ENCODE assay signal across 6 cellular contexts in genomic region chr6:32973934-32974333, GRCh38. TPM values are rescaled to one million over a fixed set of nuclear protein-coding genes. Genes with fewer than 3 reads are reported as not detected.
DNase-seq lines count a peak whose midpoint lies in the region; ATAC-seq and TF ChIP-seq lines count a peak whose summit lies in the region.

No MANE protein-coding gene starts in this region.

- peak overlapping the region; percentile 100 for H3K27ac Mint-ChIP-seq in endodermal cell

- H3K9ac ChIP-seq in endodermal cell (ENCODE audit: extremely low read depth, low read length, poor library complexity, severe bottlenecking): peak overlapping the region; percentile 95
- H3K9ac ChIP-seq in skeletal muscle tissue (ENCODE audit: low read depth in 1 of 3, low read length in 3 of 3): peak overlapping the region; percentile 83 to 93 (median 93)

- H3K36me3 ChIP-seq in endodermal cell (ENCODE audit: control insufficient read depth, insufficient read depth, low read length) (peaks cover 71% of the 10 kb centered on the region), skeletal muscle tissue (ENCODE audit: control insufficient read depth in 3 of 3, insufficient read depth in 3 of 3, low read length in 3 of 3) (peaks cover 52 to 68% (median 65%) of the 10 kb centered on the region in 3 donors)

- no peak overlapping the region for H3K27ac ChIP-seq in endodermal cell (ENCODE audit: low read depth, low read length)
- H3K27ac ChIP-seq in skeletal muscle tissue (ENCODE audit: low read depth, low read length): peak overlapping the region; percentile 100

- WGBS in endodermal cell (ENCODE audit: insufficient coverage in 1 of 2, insufficient read length in 1 of 2), 2 experiments: 0% methylated on average over 1 to 2 of the region's 4 CpGs

- H3K4me1 Mint-ChIP-seq in endodermal cell: peaks cover 27% of the 10 kb centered on the region

- H3K4me3 ChIP-seq in endodermal cell (ENCODE audit: low read length) (peak overlapping the region; percentile 98), skeletal muscle tissue (ENCODE audit: low read length in 3 of 3) (peak overlapping the region; percentile 86 to 98 (median 87))

- peak; percentile 61 for DNase-seq in Daoy (ENCODE audit: low read depth)
- peak; percentile 42 for DNase-seq in NOMO-1 treated with dmso at 0.1 percent for 144 hours (lab: John Stamatoyannopoulos, UW; ENCODE audit: unreplicated experiment)
- DNase-seq in endodermal cell: no peak
- no peak for DNase-seq in NCI-H187 treated with DMSO at 0.1 percent for 48 hours (lab: John Stamatoyannopoulos, UW)

- ATAC-seq in GM21529 (IDR thresholded peaks at IDR 0.05; ENCODE audit: unreplicated experiment): no peak

- H3K9me3 ChIP-seq in endodermal cell (ENCODE audit: control insufficient read depth, low read length): no peaks in the 10 kb centered on the region
- H3K9me3 ChIP-seq in skeletal muscle tissue (ENCODE audit: control insufficient read depth in 3 of 3, low read length in 3 of 3): no peaks in the 10 kb centered on the region

- H3K27me3 ChIP-seq in endodermal cell (ENCODE audit: control insufficient read depth, insufficient read depth, low read length, poor library complexity, severe bottlenecking) (no peaks in the 10 kb centered on the region), skeletal muscle tissue (ENCODE audit: control insufficient read depth in 3 of 3, insufficient read depth in 3 of 3, low read length in 3 of 3) (no peaks in the 10 kb centered on the region)

- no peaks in the 10 kb centered on the region for H3K9me3 Mint-ChIP-seq in endodermal cell

- no peaks in the 10 kb centered on the region for H3K4me1 ChIP-seq in endodermal cell (ENCODE audit: control insufficient read depth, insufficient read depth, low read length)
- H3K4me1 ChIP-seq in skeletal muscle tissue (ENCODE audit: control insufficient read depth in 3 of 3, insufficient read depth in 3 of 3, low read length in 3 of 3): peaks cover 26 to 48% (median 37%) of the 10 kb centered on the region in 3 donors

- H3K27me3 Mint-ChIP-seq in endodermal cell (ENCODE audit: insufficient read depth): no peaks in the 10 kb centered on the region

- no peak for TF ChIP-seq CTCF in endodermal cell (conservative IDR thresholded peaks at IDR 0.05)

- peak overlapping the region; percentile 98 for H3K4me3 Mint-ChIP-seq in endodermal cell

- peaks cover 75% of the 10 kb centered on the region for H3K36me3 Mint-ChIP-seq in endodermal cell (ENCODE audit: low read depth)

RNA-seq across cellular contexts. Expression of gene BRD2, which starts 5.5 kb away (rescaled TPM):
- 108 and 128 TPM in 2 replicates for total RNA-seq in Daoy (2014; rRNA removed; shearing (Covaris generic))
- total RNA-seq in endodermal cell (100 to 1,000 TPM; 209 to 233 TPM), skeletal muscle tissue (36.5 TPM)
- 186 TPM for polyA plus RNA-seq in endodermal cell (2013, experiment 1 of 2)
- polyA plus RNA-seq in endodermal cell (2013, experiment 2 of 2): 176 TPM

RNA-seq across cellular contexts. Expression of gene HLA-DMA, which starts 21.0 kb away (rescaled TPM):
- total RNA-seq in Daoy (2014; rRNA removed; shearing (Covaris generic)): 0.11 and 1.8 TPM in 2 replicates
- 10 to 100 TPM in 1 of 2 donors, 1 to 10 TPM in 1; 4.9 to 19.0 TPM for total RNA-seq in endodermal cell
- 2.2 TPM for polyA plus RNA-seq in endodermal cell (2013, experiment 1 of 2)
- 2.6 TPM for polyA plus RNA-seq in endodermal cell (2013, experiment 2 of 2)
- 6.3 TPM for total RNA-seq in skeletal muscle tissue

RNA-seq across cellular contexts. Expression of gene HLA-DMB, which starts 33.1 kb away (rescaled TPM):
- total RNA-seq in Daoy (2014; rRNA removed; shearing (Covaris generic)): 0.23 and 3.2 TPM in 2 replicates
- total RNA-seq in endodermal cell (1 to 10 TPM in 1 of 2 donors, under 1 TPM in 1; 0.24 to 1.8 TPM), skeletal muscle tissue (6.3 TPM)
- polyA plus RNA-seq in endodermal cell (2013, experiment 1 of 2): 0.25 TPM
- 0.25 TPM for polyA plus RNA-seq in endodermal cell (2013, experiment 2 of 2)

RNA-seq across cellular contexts. Expression of gene HLA-DOA, which starts 35.5 kb away (rescaled TPM):
- 1.9 TPM in 1 of 2 replicates, not detected in the other for total RNA-seq in Daoy (2014; rRNA removed; shearing (Covaris generic))
- total RNA-seq in endodermal cell: 10 to 100 TPM; 10.6 to 11.1 TPM
- polyA plus RNA-seq in endodermal cell (2013, experiment 1 of 2): 2.3 TPM
- 1.8 TPM for polyA plus RNA-seq in endodermal cell (2013, experiment 2 of 2)
- total RNA-seq in skeletal muscle tissue: 1.0 TPM

Comparison
In these comparisons a context has a peak if more than half of its experiments do, and no peak if none do; other contexts are left out.
1. DNase-seq: peak in Daoy (single experiment) and NOMO-1 treated with dmso at 0.1 percent for 144 hours (single experiment); none in endodermal cell (single experiment) and NCI-H187 treated with DMSO at 0.1 percent for 48 hours (single experiment).